In the genomic region with DNA sequence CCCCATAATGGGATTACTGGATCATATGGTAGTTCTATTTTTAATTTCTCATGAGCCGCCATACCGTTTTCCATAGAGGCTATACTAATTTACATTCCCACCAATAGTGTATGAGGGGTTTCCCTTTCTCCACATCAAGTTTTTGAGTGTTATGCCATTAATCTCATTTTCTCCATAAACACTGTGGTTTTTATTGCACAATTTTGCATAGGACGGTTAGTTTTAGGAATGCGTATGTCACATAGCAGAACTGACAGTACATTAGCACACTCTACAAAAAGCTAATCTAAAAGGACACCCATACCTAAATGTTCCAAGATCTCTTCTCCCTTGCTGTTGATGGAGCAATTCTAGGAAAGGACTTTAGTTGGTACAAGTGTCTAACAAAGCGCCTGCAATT, we compare ENCODE assay signal across 22 cellular contexts. TPM values are rescaled to one million over a fixed set of nuclear protein-coding genes. Genes with fewer than 3 reads are reported as not detected.
DNase-seq lines count a peak whose midpoint lies in the region; FAIRE-seq and TF ChIP-seq lines count a peak whose summit lies in the region.
"Had no signal": no experiment of that assay in that cellular context is flagged by ENCODE, and none has a peak within 500 bp of the region (broad histone marks: within the 10 kb centered on the region; RNA-seq: fewer than 3 reads in every experiment).

No MANE protein-coding gene starts in this region.

- DNase-seq in SIG-M5 treated with dmso at 0.1 percent for 504 hours (lab: John Stamatoyannopoulos, UW; ENCODE audit: unreplicated experiment) = peak; percentile 28
- DNase-seq in SIG-M5 (lab: John Stamatoyannopoulos, UW) = no peak
- peak; percentile 47 for DNase-seq in NB4 (ENCODE audit: low read depth)
- peak; percentile 44 for DNase-seq in astrocyte (ENCODE audit: low read depth)
- DNase-seq in neural progenitor cell (ENCODE audit: low spot score) = no peak
- DNase-seq in GOT3 (lab: John Stamatoyannopoulos, UW) = no peak
- DNase-seq in SKM-1 treated with dmso at 0.1 percent for 144 hours (lab: John Stamatoyannopoulos, UW; ENCODE audit: unreplicated experiment) = no peak
- no peak for DNase-seq in activated CD4-positive, alpha-beta T cell treated with anti-CD3 and anti-CD28 coated beads, Interleukin-2, amount 10 ng/mL, durations not matched to agents 24 days and 14 days
- DNase-seq: 8988T; CD8-positive, alpha-beta memory T cell; DMS79 treated with DMSO at 0.1 percent for 48 hours; GDM1; NCI-H1048; NCI-H146; NCI-H2081; NCI-H82; Peyer's patch; SK-N-SH had no signal

- no peaks in the 10 kb centered on the region for H3K27me3 Mint-ChIP-seq in astrocyte (ENCODE audit: low read depth, unreplicated experiment)
- no peaks in the 10 kb centered on the region for H3K27me3 Mint-ChIP-seq in neural progenitor cell (ENCODE audit: insufficient read depth, low read depth)
- no peaks in the 10 kb centered on the region for H3K27me3 Mint-ChIP-seq in activated CD4-positive, alpha-beta T cell treated with anti-CD3 and anti-CD28 coated beads, Interleukin-2, amount 10 ng/mL, durations not matched to agents 24 days and 14 days
- H3K27me3 Mint-ChIP-seq: CD8-positive, alpha-beta memory T cell; IgD-negative memory B cell had no signal

- no peak overlapping the region for H3K4me2 ChIP-seq in astrocyte (ENCODE audit: low read length)
- H3K4me2 ChIP-seq in neural progenitor cell = no peak overlapping the region
- H3K4me2 ChIP-seq: BLaER1, SK-N-SH had no signal

- no peak overlapping the region for H3K4me3 ChIP-seq in NB4 (ENCODE audit: low read depth, low read length)
- no peak overlapping the region for H3K4me3 ChIP-seq in astrocyte (ENCODE audit: insufficient read depth, low read depth, low read length)
- H3K4me3 ChIP-seq in neural progenitor cell = no peak overlapping the region
- H3K4me3 ChIP-seq: BLaER1, GM12878, Peyer's patch had no signal

- H3K36me3 Mint-ChIP-seq in astrocyte (ENCODE audit: low read depth, unreplicated experiment) (peaks cover 12% of the 10 kb centered on the region), neural progenitor cell (peaks cover 23% of the 10 kb centered on the region)
- peaks cover 52% of the 10 kb centered on the region for H3K36me3 Mint-ChIP-seq in activated CD4-positive, alpha-beta T cell treated with anti-CD3 and anti-CD28 coated beads, Interleukin-2, amount 10 ng/mL, durations not matched to agents 24 days and 14 days (ENCODE audit: low read depth)

- peaks cover 4% of the 10 kb centered on the region for H3F3A ChIP-seq in neural progenitor cell (ENCODE audit: low read depth)

- peaks cover 12% of the 10 kb centered on the region for H3K4me1 Mint-ChIP-seq in astrocyte (ENCODE audit: low read depth, unreplicated experiment)
- H3K4me1 Mint-ChIP-seq in neural progenitor cell = peaks cover 2% of the 10 kb centered on the region
- peaks cover 47% of the 10 kb centered on the region for H3K4me1 Mint-ChIP-seq in activated CD4-positive, alpha-beta T cell treated with anti-CD3 and anti-CD28 coated beads, Interleukin-2, amount 10 ng/mL, durations not matched to agents 24 days and 14 days

- H3K36me3 ChIP-seq in astrocyte (ENCODE audit: insufficient read depth, low read length) (no peaks in the 10 kb centered on the region), neural progenitor cell (peaks cover under 1% of the 10 kb centered on the region)
- H3K36me3 ChIP-seq: Peyer's patch had no signal

- H3K9ac ChIP-seq in astrocyte (ENCODE audit: low read length) (no peak overlapping the region), neural progenitor cell (no peak overlapping the region)
- H3K9ac ChIP-seq: BLaER1, SK-N-SH had no signal

- peaks cover 17% of the 10 kb centered on the region for H4K20me1 ChIP-seq in astrocyte (ENCODE audit: insufficient read depth, low read length)
- H4K20me1 ChIP-seq in neural progenitor cell (ENCODE audit: low read depth) = peaks cover 13% of the 10 kb centered on the region

- peaks cover 35% of the 10 kb centered on the region for H3K79me2 ChIP-seq in astrocyte (ENCODE audit: insufficient read depth, low read length)
- peaks cover 60% of the 10 kb centered on the region for H3K79me2 ChIP-seq in neural progenitor cell (ENCODE audit: low read depth)

- TF ChIP-seq CTCF in NB4 (IDR thresholded peaks at IDR 0.05; ENCODE audit: low read depth, low read length) = no peak
- TF ChIP-seq CTCF in astrocyte (IDR thresholded peaks at IDR 0.05; ENCODE audit: insufficient read depth, low read depth, low read length) = no peak
- no peak for TF ChIP-seq CTCF in neural progenitor cell (IDR thresholded peaks at IDR 0.05)

- H3K4me3 Mint-ChIP-seq in astrocyte (ENCODE audit: unreplicated experiment) (no peak overlapping the region), neural progenitor cell (no peak overlapping the region)
- H3K4me3 Mint-ChIP-seq in activated CD4-positive, alpha-beta T cell treated with anti-CD3 and anti-CD28 coated beads, Interleukin-2, amount 10 ng/mL, durations not matched to agents 24 days and 14 days = no peak overlapping the region
- H3K4me3 Mint-ChIP-seq: CD8-positive, alpha-beta memory T cell had no signal

- no peak for TF ChIP-seq POLR2A in NB4 (IDR thresholded peaks at IDR 0.05; ENCODE audit: extremely low read depth, insufficient read length)

- H3K4me1 ChIP-seq in astrocyte (ENCODE audit: insufficient read depth, low read length) (peaks cover 22% of the 10 kb centered on the region), neural progenitor cell (peaks cover 5% of the 10 kb centered on the region)
- H3K4me1 ChIP-seq: BLaER1 had no signal

- no peaks in the 10 kb centered on the region for H3K27me3 ChIP-seq in astrocyte (ENCODE audit: insufficient read depth, low read length)
- no peaks in the 10 kb centered on the region for H3K27me3 ChIP-seq in neural progenitor cell
- H3K27me3 ChIP-seq: BLaER1, Peyer's patch had no signal

- H2AFZ ChIP-seq in astrocyte (ENCODE audit: low read depth, low read length) (no peak overlapping the region), neural progenitor cell (replicated peaks) (no peak overlapping the region)

- FAIRE-seq in astrocyte (lab: Jason Lieb, UNC) = no peak
- FAIRE-seq: GM12878, H1 had no signal

- no peak overlapping the region for H3K27ac Mint-ChIP-seq in astrocyte (ENCODE audit: unreplicated experiment)
- H3K27ac Mint-ChIP-seq in neural progenitor cell = no peak overlapping the region
- no peak overlapping the region for H3K27ac Mint-ChIP-seq in activated CD4-positive, alpha-beta T cell treated with anti-CD3 and anti-CD28 coated beads, Interleukin-2, amount 10 ng/mL, durations not matched to agents 24 days and 14 days
- H3K27ac Mint-ChIP-seq: IgD-negative memory B cell had no signal

- H3K27ac ChIP-seq in astrocyte (ENCODE audit: low read depth, low read length) (no peak overlapping the region), neural progenitor cell (peak overlapping the region; percentile 3)
- H3K27ac ChIP-seq: BLaER1, Peyer's patch had no signal

- H3K9me3 ChIP-seq in astrocyte (ENCODE audit: insufficient read depth, low read depth, low read length) (no peaks in the 10 kb centered on the region), neural progenitor cell (ENCODE audit: low read depth) (no peaks in the 10 kb centered on the region)
- H3K9me3 ChIP-seq: Peyer's patch, SK-N-SH had no signal

- intact Hi-C loops in activated CD4-positive, alpha-beta T cell treated with anti-CD3 and anti-CD28 coated beads, Interleukin-2, amount 10 ng/mL, durations not matched to agents 24 days and 14 days (cut with micrococcal nuclease) = no loop called here

- H3K9me3 Mint-ChIP-seq in astrocyte (ENCODE audit: unreplicated experiment) (peaks cover 3% of the 10 kb centered on the region), neural progenitor cell (peaks cover 2% of the 10 kb centered on the region)
- peaks cover 8% of the 10 kb centered on the region for H3K9me3 Mint-ChIP-seq in activated CD4-positive, alpha-beta T cell treated with anti-CD3 and anti-CD28 coated beads, Interleukin-2, amount 10 ng/mL, durations not matched to agents 24 days and 14 days
- H3K9me3 Mint-ChIP-seq: IgD-negative memory B cell had no signal

RNA-seq across cellular contexts. Expression of gene DARS1, which starts 32.5 kb away (rescaled TPM):
- 36.6 and 37.9 TPM in 2 replicates for total RNA-seq in astrocyte
- total RNA-seq in neural progenitor cell (ENCODE audit: low replicate concordance) = 175 and 227 TPM in 2 replicates
- 153 and 160 TPM in 2 replicates for total RNA-seq in activated CD4-positive, alpha-beta T cell treated with anti-CD3 and anti-CD28 coated beads, Interleukin-2, amount 10 ng/mL, durations not matched to agents 24 days and 14 days

Comparison
In these comparisons a context has a peak if more than half of its experiments do, and no peak if none do; other contexts are left out.
1. DNase-seq: peak in SIG-M5 treated with dmso at 0.1 percent for 504 hours (single experiment), NB4 (single experiment) and astrocyte (single experiment); none in SIG-M5 (single experiment), neural progenitor cell (single experiment), GOT3 (single experiment), SKM-1 treated with dmso at 0.1 percent for 144 hours (single experiment) and activated CD4-positive, alpha-beta T cell treated with anti-CD3 and anti-CD28 coated beads, Interleukin-2, amount 10 ng/mL, durations not matched to agents 24 days and 14 days (single experiment).